ENCODE assay signal across 19 cellular contexts in genomic region chr2:9417725-9418124, GRCh38.
"Had no signal": no experiment of that assay in that cellular context is flagged by ENCODE, and none has a peak within 500 bp of the region (broad histone marks: within the 10 kb centered on the region; RNA-seq: fewer than 3 reads in every experiment).

No MANE protein-coding gene starts in this region.

- ATAC-seq: naive thymus-derived CD8-positive, alpha-beta T cell had no signal

- H3K9me3 Mint-ChIP-seq: activated CD4-positive, alpha-beta memory T cell treated with anti-CD3 and anti-CD28 coated beads for 36 hours; naive thymus-derived CD8-positive, alpha-beta T cell; type B pancreatic cell had no signal

- H3K4me3 ChIP-seq: esophagus squamous epithelium, right atrium auricular region, suprapubic skin had no signal

- H3K27ac ChIP-seq: esophagus squamous epithelium, right atrium auricular region, suprapubic skin, VCaP had no signal

- H3K36me3 ChIP-seq: right atrium auricular region had no signal

- DNase-seq: activated CD4-positive, alpha-beta memory T cell treated with anti-CD3 and anti-CD28 coated beads for 36 hours; activated CD8-positive, alpha-beta memory T cell treated with anti-CD3 and anti-CD28 coated beads, Interleukin-2, amount 10 ng/mL, durations not matched to agents 7 days and 5 days; activated gamma-delta T cell; activated T-cell treated with anti-CD3 and anti-CD28 coated beads, Interleukin-2, amount 50 U/mL, for 1 hour; aorta; esophagus squamous epithelium; kidney glomerular epithelial cell; mesenchymal stem cell; naive thymus-derived CD8-positive, alpha-beta T cell; nucleus accumbens; posterior cingulate gyrus; stimulated activated CD4-positive, alpha-beta T cell treated with anti-CD3 and anti-CD28 coated beads, Interleukin-4, amount 100 ng/mL, for 4 hours; stimulated activated CD8-positive, alpha-beta memory T cell treated with anti-CD3 and anti-CD28 coated beads, Interleukin-4, amount 100 ng/mL, for 48 hours; stimulated activated naive CD8-positive, alpha-beta T cell treated with anti-CD3 and anti-CD28 coated beads, Interleukin-15, Interleukin-2, amounts not matched to agents 100 U/mL and 50 U/mL, for 24 hours; T-helper 1 cell had no signal

- H3K27ac Mint-ChIP-seq: activated CD4-positive, alpha-beta memory T cell treated with anti-CD3 and anti-CD28 coated beads for 36 hours had no signal

- H3K27me3 Mint-ChIP-seq: activated CD4-positive, alpha-beta memory T cell treated with anti-CD3 and anti-CD28 coated beads for 36 hours; activated CD8-positive, alpha-beta memory T cell treated with anti-CD3 and anti-CD28 coated beads, Interleukin-2, amount 10 ng/mL, durations not matched to agents 7 days and 5 days; naive thymus-derived CD8-positive, alpha-beta T cell; type B pancreatic cell had no signal

- H3K9me3 ChIP-seq: esophagus squamous epithelium, right atrium auricular region, suprapubic skin had no signal

- H3K27me3 ChIP-seq: esophagus squamous epithelium, right atrium auricular region, suprapubic skin had no signal

- H3K4me3 Mint-ChIP-seq: activated CD4-positive, alpha-beta memory T cell treated with anti-CD3 and anti-CD28 coated beads for 36 hours; activated CD8-positive, alpha-beta memory T cell treated with anti-CD3 and anti-CD28 coated beads, Interleukin-2, amount 10 ng/mL, durations not matched to agents 7 days and 5 days; naive thymus-derived CD8-positive, alpha-beta T cell; type B pancreatic cell had no signal
